29 cellular contexts compared by ENCODE assay signal in the genomic region with DNA sequence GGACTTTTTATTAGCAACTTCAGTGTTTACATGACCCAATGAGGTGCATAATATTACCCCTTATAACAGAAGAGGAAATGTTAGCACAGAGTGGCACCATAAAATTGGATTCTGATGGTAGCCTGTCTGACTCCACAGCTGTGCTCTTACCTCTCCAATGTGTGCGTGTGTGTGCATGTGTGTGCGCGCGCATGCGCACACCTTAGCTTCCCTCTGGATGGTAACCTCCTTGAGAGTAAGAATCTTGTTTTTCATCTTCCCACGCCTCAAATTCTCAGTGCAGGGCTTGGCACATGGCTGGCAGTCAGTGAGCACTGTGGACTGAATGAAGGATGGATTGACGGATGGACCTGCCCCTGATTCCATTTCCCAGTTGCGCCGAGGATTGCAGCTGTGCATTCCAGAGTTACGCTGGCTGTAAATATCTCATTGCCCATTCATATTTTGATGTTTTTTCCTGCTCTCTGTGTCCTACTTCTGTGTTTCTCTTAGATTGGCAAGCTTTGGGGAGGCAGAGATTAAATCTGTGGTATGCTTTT.
"Had no signal": no experiment of that assay in that cellular context is flagged by ENCODE, and none has a peak within 500 bp of the region (broad histone marks: within the 10 kb centered on the region; RNA-seq: fewer than 3 reads in every experiment).

No MANE protein-coding gene starts in this region.

- H3K4me1 Mint-ChIP-seq: activated naive CD8-positive, alpha-beta T cell treated with anti-CD3 and anti-CD28 coated beads, Interleukin-2, amount 10 ng/mL, durations not matched to agents 7 days and 5 days; naive B cell; nephron progenitor cell; stimulated activated effector memory CD8-positive, alpha-beta T cell treated with anti-CD3 and anti-CD28 coated beads, Interleukin-12 subunit alpha, Interleukin-12 subunit beta, amount 100 ng/mL, for 72 hours had no signal

- H3K27ac ChIP-seq: ascending aorta, cardiac muscle cell, coronary artery, neutrophil, pancreas, thoracic aorta, upper lobe of right lung, WERI-Rb-1 had no signal

- H3K9me3 ChIP-seq: ascending aorta, mucosa of descending colon, neutrophil, pancreas, thoracic aorta, upper lobe of right lung had no signal

- H3K4me3 Mint-ChIP-seq: activated naive CD8-positive, alpha-beta T cell treated with anti-CD3 and anti-CD28 coated beads, Interleukin-2, amount 10 ng/mL, durations not matched to agents 7 days and 5 days; brain; effector memory CD8-positive, alpha-beta T cell; naive B cell; nephron progenitor cell; stimulated activated effector memory CD8-positive, alpha-beta T cell treated with anti-CD3 and anti-CD28 coated beads, Interleukin-12 subunit alpha, Interleukin-12 subunit beta, amount 100 ng/mL, for 72 hours; stimulated activated naive CD8-positive, alpha-beta T cell treated with anti-CD3 and anti-CD28 coated beads, Interleukin-15, Interleukin-2, amounts not matched to agents 100 ng/mL and 50 ng/mL, for 24 hours; T-helper 1 cell treated with Interleukin-12 subunit alpha and Interleukin-12 subunit beta and Interleukin-4 antibody, amounts not matched to agents 30 μg/mL and 1 μg/mL, for 36 hours had no signal

- H3K4me3 ChIP-seq: ascending aorta, cardiac muscle cell, coronary artery, dorsolateral prefrontal cortex, mucosa of descending colon, pancreas, thoracic aorta, upper lobe of right lung had no signal

- H3K36me3 Mint-ChIP-seq: activated naive CD8-positive, alpha-beta T cell treated with anti-CD3 and anti-CD28 coated beads, Interleukin-2, amount 10 ng/mL, durations not matched to agents 7 days and 5 days; brain; naive B cell; stimulated activated effector memory CD8-positive, alpha-beta T cell treated with anti-CD3 and anti-CD28 coated beads, Interleukin-12 subunit alpha, Interleukin-12 subunit beta, amount 100 ng/mL, for 72 hours had no signal

- H3K4me1 ChIP-seq: ascending aorta had no signal

- H3K9me3 Mint-ChIP-seq: activated naive CD8-positive, alpha-beta T cell treated with anti-CD3 and anti-CD28 coated beads, Interleukin-2, amount 10 ng/mL, durations not matched to agents 7 days and 5 days; brain; effector memory CD8-positive, alpha-beta T cell; nephron progenitor cell; stimulated activated effector memory CD8-positive, alpha-beta T cell treated with anti-CD3 and anti-CD28 coated beads, Interleukin-12 subunit alpha, Interleukin-12 subunit beta, amount 100 ng/mL, for 72 hours; stimulated activated naive CD8-positive, alpha-beta T cell treated with anti-CD3 and anti-CD28 coated beads, Interleukin-15, Interleukin-2, amounts not matched to agents 100 ng/mL and 50 ng/mL, for 24 hours; T-helper 1 cell treated with Interleukin-12 subunit alpha and Interleukin-12 subunit beta and Interleukin-4 antibody, amounts not matched to agents 30 μg/mL and 1 μg/mL, for 36 hours had no signal

- H3K27me3 ChIP-seq: ascending aorta, cardiac muscle cell, dorsolateral prefrontal cortex, neutrophil, pancreas, upper lobe of right lung had no signal

- H3K27ac Mint-ChIP-seq: activated naive CD8-positive, alpha-beta T cell treated with anti-CD3 and anti-CD28 coated beads, Interleukin-2, amount 10 ng/mL, durations not matched to agents 7 days and 5 days; effector memory CD8-positive, alpha-beta T cell; naive B cell; nephron progenitor cell; stimulated activated effector memory CD8-positive, alpha-beta T cell treated with anti-CD3 and anti-CD28 coated beads, Interleukin-12 subunit alpha, Interleukin-12 subunit beta, amount 100 ng/mL, for 72 hours; stimulated activated naive CD8-positive, alpha-beta T cell treated with anti-CD3 and anti-CD28 coated beads, Interleukin-15, Interleukin-2, amounts not matched to agents 100 ng/mL and 50 ng/mL, for 24 hours; T-helper 1 cell treated with Interleukin-12 subunit alpha and Interleukin-12 subunit beta and Interleukin-4 antibody, amounts not matched to agents 30 μg/mL and 1 μg/mL, for 36 hours had no signal

- H3K36me3 ChIP-seq: ascending aorta, cardiac muscle cell, neutrophil, pancreas, thoracic aorta, upper lobe of right lung, WERI-Rb-1 had no signal

- ATAC-seq: activated CD4-positive, CD25-positive, alpha-beta regulatory T cell treated with anti-CD3 and anti-CD28 coated beads, Interleukin-2, amount 50 U/mL, for 24 hours; effector memory CD8-positive, alpha-beta T cell; left lobe of liver; pancreas; right cardiac atrium; stimulated activated effector memory CD8-positive, alpha-beta T cell treated with anti-CD3 and anti-CD28 coated beads, Interleukin-12 subunit alpha, Interleukin-12 subunit beta, amount 100 ng/mL, for 72 hours; upper lobe of right lung had no signal

- DNase-seq: activated CD4-positive, alpha-beta T cell treated with anti-CD3 and anti-CD28 coated beads for 48 hours; activated CD4-positive, alpha-beta T cell treated with anti-CD3 and anti-CD28 coated beads, Interleukin-2, amount 50 U/mL, for 48 hours; activated CD8-positive, alpha-beta memory T cell treated with anti-CD3 and anti-CD28 coated beads for 24 hours; activated effector memory CD4-positive, alpha-beta T cell treated with Interleukin-2 at 50 U/mL for 16 hours; activated naive CD4-positive, alpha-beta T cell treated with Interleukin-2 at 50 U/mL for 16 hours; activated naive CD8-positive, alpha-beta T cell treated with anti-CD3 and anti-CD28 coated beads, Interleukin-2, amount 10 ng/mL, durations not matched to agents 7 days and 5 days; dorsolateral prefrontal cortex; effector memory CD8-positive, alpha-beta T cell; hypothalamus; mucosa of descending colon; naive B cell; nephron progenitor cell; pancreas; stimulated activated CD4-positive, alpha-beta T cell treated with anti-CD3 and anti-CD28 coated beads, Interleukin-4, amount 100 ng/mL, for 1 hour; T-helper 9 cell; upper lobe of right lung; WERI-Rb-1 had no signal
